21 cellular contexts compared by ENCODE assay signal in the genomic region with DNA sequence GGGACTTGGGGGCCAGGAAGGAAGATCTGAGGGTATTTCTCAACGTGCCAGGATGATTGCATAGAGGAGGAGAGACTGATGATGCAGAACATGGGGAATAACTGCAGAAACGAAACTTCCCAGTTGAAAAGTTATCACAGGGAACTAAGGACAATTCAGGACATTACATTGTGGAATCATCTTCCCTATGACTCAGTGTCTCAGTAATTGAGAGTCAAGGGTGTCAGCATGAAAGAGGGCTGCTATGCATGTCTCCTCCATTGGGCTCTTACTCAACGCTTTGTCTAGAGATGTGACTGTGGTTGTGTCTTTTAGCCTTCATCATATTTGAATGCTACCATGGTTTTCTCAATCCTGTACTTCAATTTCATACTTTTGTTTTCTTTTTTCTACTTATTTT. TPM values are rescaled to one million over a fixed set of nuclear protein-coding genes. Genes with fewer than 3 reads are reported as not detected.
A peak's percentile ranks its signal among the peaks of the same experiment; 100 is the strongest.
DNase-seq lines count a peak whose midpoint lies in the region; ATAC-seq lines count a peak whose summit lies in the region.
"Had no signal": no experiment of that assay in that cellular context is flagged by ENCODE, and none has a peak within 500 bp of the region (broad histone marks: within the 10 kb centered on the region; RNA-seq: fewer than 3 reads in every experiment).

No MANE protein-coding gene starts in this region.

- peak; percentile 51 for DNase-seq in ELR (ENCODE audit: low read depth)
- peak; percentile 84 for DNase-seq in RPMI7951 (ENCODE audit: low read depth)
- peak; percentile 10 for DNase-seq in foreskin melanocyte
- no peak for DNase-seq in NCI-H345 (lab: John Stamatoyannopoulos, UW)
- no peak for DNase-seq in activated CD4-positive, CD25-positive, alpha-beta regulatory T cell (lab: John Stamatoyannopoulos, UW)
- DNase-seq in activated T-cell treated with anti-CD3 and anti-CD28 coated beads, Interleukin-2, amount 50 U/mL, for 48 hours = no peak
- DNase-seq: activated CD4-positive, alpha-beta T cell treated with anti-CD3 and anti-CD28 coated beads, Interleukin-2, amount 50 U/mL, for 48 hours; activated CD8-positive, alpha-beta memory T cell treated with anti-CD3 and anti-CD28 coated beads, Interleukin-2, amount 50 U/mL, for 48 hours; activated effector memory CD4-positive, alpha-beta T cell treated with Interleukin-2 at 50 U/mL for 16 hours; Caco-2; effector CD4-positive, alpha-beta T cell; H9; left cardiac atrium; natural killer cell; NCI-H1436 treated with DMSO at 0.1 percent for 48 hours; NCI-H526 treated with DMSO at 0.1 percent for 48 hours; pancreas; substantia nigra; uterus had no signal

- no peak for ATAC-seq in GM18502 (IDR thresholded peaks at IDR 0.05; ENCODE audit: poor library complexity, unreplicated experiment)
- ATAC-seq: left cardiac atrium, natural killer cell, pancreas had no signal

RNA-seq across cellular contexts. Expression of gene PTGFR, which starts 48.9 kb away (rescaled TPM):
- total RNA-seq in RPMI7951 (2014; rRNA removed; shearing (Covaris generic)) = 31.3 and 39.9 TPM in 2 replicates
- total RNA-seq: B cell, Caco-2, H9, natural killer cell had no signal

Comparison
In these comparisons a context has a peak if more than half of its experiments do, and no peak if none do; other contexts are left out.
1. DNase-seq: peak in ELR (single experiment), RPMI7951 (single experiment) and foreskin melanocyte (single experiment); none in NCI-H345 (single experiment), activated CD4-positive, CD25-positive, alpha-beta regulatory T cell (0 of 4) and activated T-cell treated with anti-CD3 and anti-CD28 coated beads, Interleukin-2, amount 50 U/mL, for 48 hours (0 of 2).